ENCODE assay signal across 5 cellular contexts in genomic region chrX:120128306-120128846, GRCh38. TPM values are rescaled to one million over a fixed set of nuclear protein-coding genes. Genes with fewer than 3 reads are reported as not detected.
"Had no signal": no experiment of that assay in that cellular context is flagged by ENCODE, and none has a peak within 500 bp of the region (broad histone marks: within the 10 kb centered on the region; RNA-seq: fewer than 3 reads in every experiment).

No MANE protein-coding gene starts in this region.

RNA-seq across cellular contexts. Expression of gene RHOXF1, which starts 12.7 kb away (rescaled TPM):
- total RNA-seq: LHCN-M2, NCI-H460, Right ventricle myocardium superior, SJSA1 had no signal
- polyA plus RNA-seq: IgD-negative memory B cell had no signal

RNA-seq across cellular contexts. Expression of gene RHOXF2, which starts 30.0 kb away (rescaled TPM):
- total RNA-seq: LHCN-M2, NCI-H460, Right ventricle myocardium superior, SJSA1 had no signal
- polyA plus RNA-seq: IgD-negative memory B cell had no signal

RNA-seq across cellular contexts. Expression of gene RHOXF2B, which starts 50.9 kb away (rescaled TPM):
- total RNA-seq: LHCN-M2, NCI-H460, Right ventricle myocardium superior, SJSA1 had no signal
- polyA plus RNA-seq: IgD-negative memory B cell had no signal
